1 cellular context compared by ENCODE assay signal in genomic region chr4:79682161-79682560, GRCh38.
TF ChIP-seq lines count a peak whose summit lies in the region.

No MANE protein-coding gene starts in this region.

TF ChIP-seq in WTC11, 78 proteins besides CTCF, POLR2A, EP300 and RAD21 (continued from another document):
- no peak for TF ChIP-seq ARID4B (CRISPR knock-in tag; IDR thresholded peaks at IDR 0.05; ENCODE audit: borderline replicate concordance)
- TF ChIP-seq ZNF416 (CRISPR knock-in tag; IDR thresholded peaks at IDR 0.05), result no peak
- no peak for TF ChIP-seq ZNF219 (CRISPR knock-in tag; IDR thresholded peaks at IDR 0.05; ENCODE audit: borderline replicate concordance)
- TF ChIP-seq JAZF1 (CRISPR knock-in tag; IDR thresholded peaks at IDR 0.05), result no peak
- TF ChIP-seq FOXP4 (CRISPR knock-in tag; IDR thresholded peaks at IDR 0.05), result no peak
- TF ChIP-seq CBFB (CRISPR knock-in tag; IDR thresholded peaks at IDR 0.05; ENCODE audit: low read depth), result no peak
- TF ChIP-seq FOXK1 (CRISPR knock-in tag; IDR thresholded peaks at IDR 0.05), result no peak
- no peak for TF ChIP-seq SMAD4 (CRISPR knock-in tag; IDR thresholded peaks at IDR 0.05)
- TF ChIP-seq SMAD3 (CRISPR knock-in tag; IDR thresholded peaks at IDR 0.05; ENCODE audit: borderline replicate concordance), result no peak
- TF ChIP-seq STAT6 (CRISPR knock-in tag; conservative IDR thresholded peaks at IDR 0.05; ENCODE audit: low read depth), result no peak
- TF ChIP-seq NFYB (CRISPR knock-in tag; conservative IDR thresholded peaks at IDR 0.05; ENCODE audit: low read depth), result no peak
